ENCODE assay signal across 1 cellular context in genomic region chr12:7907009-7907408, GRCh38.
TF ChIP-seq lines count a peak whose summit lies in the region.

No MANE protein-coding gene starts in this region.

TF ChIP-seq in HEK293, 187 proteins besides CTCF, POLR2A, EP300 and RAD21 (continued from another document and continues in another):
- TF ChIP-seq MZF1 (tag by site-specific recombination; IDR thresholded peaks at IDR 0.05; ENCODE audit: borderline replicate concordance): no peak
- TF ChIP-seq ZNF692 (tag by site-specific recombination; IDR thresholded peaks at IDR 0.05): 0 out of 2 replicates have a peak, but pooled peaks have one; percentile 29
- TF ChIP-seq ZSCAN23 (tag by site-specific recombination; IDR thresholded peaks at IDR 0.05): no peak
- TF ChIP-seq GLI4 (tag by site-specific recombination; IDR thresholded peaks at IDR 0.05): no peak
- TF ChIP-seq ZBTB26 (tag by site-specific recombination; optimal IDR thresholded peaks at IDR 0.05): no peak
- TF ChIP-seq SP7 (tag by site-specific recombination; IDR thresholded peaks at IDR 0.05): no peak; the same call in none of the 2 replicates
- peak; percentile 17; the same call in 1 of the 2 replicates for TF ChIP-seq ZBTB8A (tag by site-specific recombination; IDR thresholded peaks at IDR 0.05)
- no peak for TF ChIP-seq HOXA7 (CRISPR knock-in tag; IDR thresholded peaks at IDR 0.05; ENCODE audit: borderline replicate concordance)
- no peak for TF ChIP-seq HOXC10 (CRISPR knock-in tag; IDR thresholded peaks at IDR 0.05)
- TF ChIP-seq ZNF138 (tag by site-specific recombination; IDR thresholded peaks at IDR 0.05; ENCODE audit: borderline replicate concordance): no peak
- no peak for TF ChIP-seq ZNF513 (tag by site-specific recombination; IDR thresholded peaks at IDR 0.05)
- TF ChIP-seq ZBTB49 (tag by site-specific recombination; IDR thresholded peaks at IDR 0.05; ENCODE audit: low read depth): no peak
- no peak for TF ChIP-seq ZNF670 (tag by site-specific recombination; IDR thresholded peaks at IDR 0.05; ENCODE audit: low read depth)
- TF ChIP-seq ZNF202 (tag by site-specific recombination; IDR thresholded peaks at IDR 0.05; ENCODE audit: borderline replicate concordance): no peak
- no peak; the same call in 1 of the 2 replicates for TF ChIP-seq OSR2 (tag by site-specific recombination; IDR thresholded peaks at IDR 0.05)
- TF ChIP-seq ZSCAN5A (tag by site-specific recombination; IDR thresholded peaks at IDR 0.05): no peak
- no peak for TF ChIP-seq ZNF624 (tag by site-specific recombination; IDR thresholded peaks at IDR 0.05)
- no peak for TF ChIP-seq ELK4 (IDR thresholded peaks at IDR 0.05; ENCODE audit: borderline replicate concordance, low read depth, low read length)
- no peak for TF ChIP-seq ZNF221 (tag by site-specific recombination; IDR thresholded peaks at IDR 0.05; ENCODE audit: borderline replicate concordance)
- TF ChIP-seq ZBTB48 (tag by site-specific recombination; IDR thresholded peaks at IDR 0.05): no peak
- peak; percentile 22; the same call in 1 of the 2 replicates for TF ChIP-seq REST (tag by site-specific recombination; IDR thresholded peaks at IDR 0.05)
- no peak for TF ChIP-seq ZFP41 (tag by site-specific recombination; IDR thresholded peaks at IDR 0.05; ENCODE audit: borderline replicate concordance)
- no peak for TF ChIP-seq ZNF596 (tag by site-specific recombination; IDR thresholded peaks at IDR 0.05)
- no peak; the same call in 1 of the 2 replicates for TF ChIP-seq ZNF654 (tag by site-specific recombination; IDR thresholded peaks at IDR 0.05; ENCODE audit: low read depth)
- TF ChIP-seq MEIS1 (CRISPR knock-in tag; IDR thresholded peaks at IDR 0.05; ENCODE audit: borderline replicate concordance): no peak
- TF ChIP-seq ZBTB20 (tag by site-specific recombination; IDR thresholded peaks at IDR 0.05): peak; percentile 97
- peak; percentile 54 for TF ChIP-seq ZNF629 (tag by site-specific recombination; IDR thresholded peaks at IDR 0.05)
- no peak; the same call in 1 of the 2 replicates for TF ChIP-seq GFI1B (tag by site-specific recombination; IDR thresholded peaks at IDR 0.05)
- no peak for TF ChIP-seq ZSCAN4 (tag by site-specific recombination; IDR thresholded peaks at IDR 0.05)
- no peak for TF ChIP-seq ZNF274 (IDR thresholded peaks at IDR 0.05; ENCODE audit: low read length)
- no peak for TF ChIP-seq ZNF274 (tag by site-specific recombination; IDR thresholded peaks at IDR 0.05; ENCODE audit: borderline replicate concordance)
- TF ChIP-seq ZNF324 (tag by site-specific recombination; IDR thresholded peaks at IDR 0.05): no peak
- TF ChIP-seq ZNF112 (tag by site-specific recombination; IDR thresholded peaks at IDR 0.05): no peak
- no peak for TF ChIP-seq BCL11A (tag by site-specific recombination; IDR thresholded peaks at IDR 0.05; ENCODE audit: low read depth)
- TF ChIP-seq KLF9 (tag by site-specific recombination; IDR thresholded peaks at IDR 0.05; ENCODE audit: low read depth): no peak
- TF ChIP-seq ZNF114 (tag by site-specific recombination; IDR thresholded peaks at IDR 0.05): no peak
- TF ChIP-seq ZNF362 (tag by site-specific recombination; IDR thresholded peaks at IDR 0.05): 0 out of 2 replicates have a peak, but pooled peaks have one; percentile 39
- no peak for TF ChIP-seq ZNF501 (tag by site-specific recombination; IDR thresholded peaks at IDR 0.05)
- peak; percentile 62; the same call in 1 of the 2 replicates for TF ChIP-seq ZXDB (tag by site-specific recombination; IDR thresholded peaks at IDR 0.05)
- TF ChIP-seq PRDM6 (tag by site-specific recombination; IDR thresholded peaks at IDR 0.05): no peak
- TF ChIP-seq ZNF175 (tag by site-specific recombination; IDR thresholded peaks at IDR 0.05): no peak
- no peak for TF ChIP-seq ZNF704 (tag by site-specific recombination; IDR thresholded peaks at IDR 0.05)
- peak; percentile 66; the same call in 1 of the 2 replicates for TF ChIP-seq ZNF561 (tag by site-specific recombination; IDR thresholded peaks at IDR 0.05; ENCODE audit: borderline replicate concordance)
- TF ChIP-seq ZNF707 (tag by site-specific recombination; IDR thresholded peaks at IDR 0.05): no peak
- no peak for TF ChIP-seq ZNF239 (tag by site-specific recombination; IDR thresholded peaks at IDR 0.05)
- TF ChIP-seq SALL2 (tag by site-specific recombination; IDR thresholded peaks at IDR 0.05; ENCODE audit: borderline replicate concordance): no peak
- peak; percentile 64; the same call in 1 of the 2 replicates for TF ChIP-seq ZFP69B (tag by site-specific recombination; IDR thresholded peaks at IDR 0.05)
